ENCODE assay signal across 27 cellular contexts in the genomic region with DNA sequence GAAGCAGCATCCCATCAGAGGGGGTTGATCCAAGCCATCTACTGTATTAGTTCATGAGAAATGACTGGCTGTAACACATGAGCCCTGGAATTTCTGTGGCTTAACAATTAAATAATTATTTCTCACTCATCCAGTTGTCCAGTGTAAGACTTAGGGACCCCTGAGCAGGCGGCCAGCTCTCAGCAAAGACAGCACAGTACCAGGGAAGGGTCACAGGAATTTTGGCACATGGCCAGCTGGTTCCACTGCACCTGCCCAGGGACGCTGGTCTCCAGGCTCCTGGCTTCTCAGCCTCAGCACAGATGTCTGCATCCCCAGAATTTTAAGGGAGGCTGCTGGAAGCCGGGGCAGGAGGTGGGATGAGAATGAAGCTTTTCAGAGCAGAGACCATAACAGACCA.
"Had no signal": no experiment of that assay in that cellular context is flagged by ENCODE, and none has a peak within 500 bp of the region (broad histone marks: within the 10 kb centered on the region; RNA-seq: fewer than 3 reads in every experiment).

No MANE protein-coding gene starts in this region.

- H3K4me1 ChIP-seq: ascending aorta had no signal

- H3K9me3 ChIP-seq: ascending aorta, body of pancreas had no signal

- FAIRE-seq: bronchial epithelial cell had no signal

- H3K27me3 ChIP-seq: ascending aorta, body of pancreas had no signal

- H3K4me3 ChIP-seq: ascending aorta, body of pancreas had no signal

- ATAC-seq: activated CD8-positive, alpha-beta memory T cell treated with anti-CD3 and anti-CD28 coated beads, Interleukin-2, amount 10 ng/mL, durations not matched to agents 7 days and 5 days; activated naive CD4-positive, alpha-beta T cell treated with anti-CD3 and anti-CD28 coated beads, Interleukin-2, amount 50 U/mL, for 72 hours; activated naive CD8-positive, alpha-beta T cell treated with anti-CD3 and anti-CD28 coated beads, Interleukin-2, amount 50 U/mL, for 24 hours; body of pancreas; Panc1; Right ventricle myocardium inferior; WTC11 had no signal

- H3K27ac ChIP-seq: ascending aorta, body of pancreas had no signal

- H3K36me3 ChIP-seq: ascending aorta had no signal

- DNase-seq: activated CD4-positive, alpha-beta T cell treated with anti-CD3 and anti-CD28 coated beads for 1 hour; activated CD4-positive, alpha-beta T cell treated with anti-CD3 and anti-CD28 coated beads, Interleukin-2, amount 10 ng/mL, durations not matched to agents 24 days and 14 days; activated CD4-positive, alpha-beta T cell treated with anti-CD3 and anti-CD28 coated beads, Interleukin-2, amount 50 U/mL, for 48 hours; activated CD8-positive, alpha-beta memory T cell treated with anti-CD3 and anti-CD28 coated beads, Interleukin-2, amount 10 ng/mL, durations not matched to agents 7 days and 5 days; activated effector memory CD4-positive, alpha-beta T cell treated with anti-CD3 and anti-CD28 coated beads, Interleukin-2, amount 50 U/mL, for 16 hours; activated naive CD4-positive, alpha-beta T cell treated with Interleukin-2 at 50 U/mL for 16 hours; activated naive CD8-positive, alpha-beta T cell treated with anti-CD3 and anti-CD28 coated beads, Interleukin-2, amount 50 U/mL, for 24 hours; activated T-cell treated with anti-CD3 and anti-CD28 coated beads, Interleukin-2, amount 50 U/mL, for 24 hours; amniotic stem cell; central memory CD4-positive, alpha-beta T cell; NCI-H1092; NCI-H1417 treated with DMSO at 0.1 percent for 48 hours; NCI-H1694; NCI-H2029; NCI-H345; NCI-H510A; NCI-H526 treated with DMSO at 0.1 percent for 48 hours; NCI-H82; RPMI8226; T-helper 9 cell had no signal
